ENCODE assay signal across 2 cellular contexts in the genomic region with DNA sequence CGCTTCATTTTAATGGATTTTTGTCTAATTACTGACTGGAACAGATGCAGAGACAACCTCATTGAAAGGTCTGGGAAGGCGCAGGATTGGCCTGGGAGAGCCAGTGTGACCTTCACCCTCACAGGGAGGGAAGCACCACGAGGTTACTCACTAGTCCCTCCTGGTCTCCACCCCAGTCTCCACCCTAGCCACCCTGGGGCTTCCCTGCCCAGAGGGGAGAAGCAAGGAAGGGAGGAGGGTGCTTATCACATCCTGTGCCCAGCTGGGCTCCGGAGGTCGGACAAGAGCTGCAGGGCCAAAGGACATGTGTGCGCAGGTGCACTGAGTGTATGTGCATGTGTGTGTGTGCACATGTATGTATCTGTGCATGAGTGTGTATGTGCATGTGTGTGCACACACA.
TF ChIP-seq lines count a peak whose summit lies in the region.

No MANE protein-coding gene starts in this region.

TF ChIP-seq in A549, 52 proteins besides CTCF, POLR2A, EP300 and RAD21:
- TF ChIP-seq, protein P1, sequence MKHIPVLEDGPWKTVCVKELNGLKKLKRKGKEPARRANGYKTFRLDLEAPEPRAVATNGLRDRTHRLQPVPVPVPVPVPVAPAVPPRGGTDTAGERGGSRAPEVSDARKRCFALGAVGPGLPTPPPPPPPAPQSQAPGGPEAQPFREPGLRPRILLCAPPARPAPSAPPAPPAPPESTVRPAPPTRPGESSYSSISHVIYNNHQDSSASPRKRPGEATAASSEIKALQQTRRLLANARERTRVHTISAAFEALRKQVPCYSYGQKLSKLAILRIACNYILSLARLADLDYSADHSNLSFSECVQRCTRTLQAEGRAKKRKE (CRISPR knock-in tag; IDR thresholded peaks at IDR 0.05; ENCODE audit: low read depth) = no peak
- TF ChIP-seq KDM1A (IDR thresholded peaks at IDR 0.05; ENCODE audit: low read depth) = no peak
- no peak for TF ChIP-seq RCOR1 (IDR thresholded peaks at IDR 0.05; ENCODE audit: low read depth, low read length)
- no peak for TF ChIP-seq NR3C1 (IDR thresholded peaks at IDR 0.05)
- TF ChIP-seq CEBPB (IDR thresholded peaks at IDR 0.05) = no peak
- no peak for TF ChIP-seq POLR2AphosphoS2 (conservative IDR thresholded peaks at IDR 0.05; ENCODE audit: low read length)
- TF ChIP-seq, protein P2, sequence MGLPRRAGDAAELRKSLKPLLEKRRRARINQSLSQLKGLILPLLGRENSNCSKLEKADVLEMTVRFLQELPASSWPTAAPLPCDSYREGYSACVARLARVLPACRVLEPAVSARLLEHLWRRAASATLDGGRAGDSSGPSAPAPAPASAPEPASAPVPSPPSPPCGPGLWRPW (IDR thresholded peaks at IDR 0.05) = no peak
- no peak for TF ChIP-seq TP53 (CRISPR knock-in tag; IDR thresholded peaks at IDR 0.05)
- TF ChIP-seq EHMT2 (IDR thresholded peaks at IDR 0.05; ENCODE audit: low read depth) = no peak
- no peak for TF ChIP-seq HOXB13 (CRISPR knock-in tag; IDR thresholded peaks at IDR 0.05; ENCODE audit: low read depth)
- TF ChIP-seq, protein P3, sequence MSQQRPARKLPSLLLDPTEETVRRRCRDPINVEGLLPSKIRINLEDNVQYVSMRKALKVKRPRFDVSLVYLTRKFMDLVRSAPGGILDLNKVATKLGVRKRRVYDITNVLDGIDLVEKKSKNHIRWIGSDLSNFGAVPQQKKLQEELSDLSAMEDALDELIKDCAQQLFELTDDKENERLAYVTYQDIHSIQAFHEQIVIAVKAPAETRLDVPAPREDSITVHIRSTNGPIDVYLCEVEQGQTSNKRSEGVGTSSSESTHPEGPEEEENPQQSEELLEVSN (IDR thresholded peaks at IDR 0.05; ENCODE audit: borderline replicate concordance, low read depth) = no peak
- TF ChIP-seq, protein P4, sequence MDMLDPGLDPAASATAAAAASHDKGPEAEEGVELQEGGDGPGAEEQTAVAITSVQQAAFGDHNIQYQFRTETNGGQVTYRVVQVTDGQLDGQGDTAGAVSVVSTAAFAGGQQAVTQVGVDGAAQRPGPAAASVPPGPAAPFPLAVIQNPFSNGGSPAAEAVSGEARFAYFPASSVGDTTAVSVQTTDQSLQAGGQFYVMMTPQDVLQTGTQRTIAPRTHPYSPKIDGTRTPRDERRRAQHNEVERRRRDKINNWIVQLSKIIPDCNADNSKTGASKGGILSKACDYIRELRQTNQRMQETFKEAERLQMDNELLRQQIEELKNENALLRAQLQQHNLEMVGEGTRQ (IDR thresholded peaks at IDR 0.05) = no peak
- no peak for TF ChIP-seq RFX5 (IDR thresholded peaks at IDR 0.05)
- TF ChIP-seq KDM5A (IDR thresholded peaks at IDR 0.05) = no peak
- no peak for TF ChIP-seq HDAC2 (IDR thresholded peaks at IDR 0.05)
- no peak for TF ChIP-seq ZNF302 (CRISPR knock-in tag; IDR thresholded peaks at IDR 0.05)
- no peak for TF ChIP-seq FOSB (CRISPR knock-in tag; IDR thresholded peaks at IDR 0.05)
- TF ChIP-seq, protein P5, sequence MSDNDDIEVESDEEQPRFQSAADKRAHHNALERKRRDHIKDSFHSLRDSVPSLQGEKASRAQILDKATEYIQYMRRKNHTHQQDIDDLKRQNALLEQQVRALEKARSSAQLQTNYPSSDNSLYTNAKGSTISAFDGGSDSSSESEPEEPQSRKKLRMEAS (IDR thresholded peaks at IDR 0.05) = no peak

TF ChIP-seq in GM12891, 5 proteins besides CTCF, POLR2A, EP300 and RAD21:
- TF ChIP-seq PAX5 (IDR thresholded peaks at IDR 0.05; ENCODE audit: insufficient read depth, low read length, severe bottlenecking) (no peak), POLR2AphosphoS5 (IDR thresholded peaks at IDR 0.05; ENCODE audit: low read depth, low read length) (no peak), SPI1 (IDR thresholded peaks at IDR 0.05; ENCODE audit: low read depth, low read length) (no peak), POU2F2 (IDR thresholded peaks at IDR 0.05; ENCODE audit: low read depth, low read length) (no peak), TAF1 (IDR thresholded peaks at IDR 0.05; ENCODE audit: low read depth, low read length) (no peak)
